ENCODE assay signal across 17 cellular contexts in the genomic region with DNA sequence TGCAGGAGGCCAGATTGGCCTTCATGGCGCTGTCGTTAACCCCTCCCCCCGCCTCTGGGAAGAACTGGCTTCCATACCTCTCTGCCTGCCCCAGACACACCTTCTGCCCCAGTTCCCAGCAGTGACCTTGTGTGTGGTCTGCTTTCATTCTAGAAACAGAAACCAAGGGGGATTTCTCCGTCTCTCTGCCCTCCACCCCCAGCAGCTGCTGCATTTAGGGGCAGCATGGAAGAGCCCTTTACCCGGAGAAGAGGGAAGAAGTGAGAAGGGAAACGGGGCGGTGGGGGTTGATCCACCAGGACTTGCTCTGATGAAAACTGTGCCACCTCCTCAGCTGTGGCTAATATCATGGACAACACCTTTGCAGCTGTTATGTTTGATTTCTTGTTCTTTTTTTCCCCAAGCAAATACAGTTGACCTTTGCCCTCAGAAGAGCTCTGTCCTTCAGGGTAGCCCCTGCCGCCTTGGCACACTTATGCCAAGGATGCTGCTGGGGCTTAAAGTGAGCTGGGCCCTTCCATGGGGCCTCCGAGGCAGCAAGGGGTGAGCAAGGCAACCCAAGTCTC. TPM values are rescaled to one million over a fixed set of nuclear protein-coding genes. Genes with fewer than 3 reads are reported as not detected.
DNase-seq lines count a peak whose midpoint lies in the region; ATAC-seq, FAIRE-seq and TF ChIP-seq lines count a peak whose summit lies in the region.
"Had no signal": no experiment of that assay in that cellular context is flagged by ENCODE, and none has a peak within 500 bp of the region (broad histone marks: within the 10 kb centered on the region; RNA-seq: fewer than 3 reads in every experiment).

No MANE protein-coding gene starts in this region.

- H3K9ac ChIP-seq in K562 (ENCODE audit: insufficient read depth in 1 of 2, low read depth in 2 of 2, low read length in 2 of 2) (no peak overlapping the region), MM.1S (ENCODE audit: low read length) (no peak overlapping the region)

- H2AFZ ChIP-seq in K562 (ENCODE audit: low read depth, low read length), result no peak overlapping the region
- H2AFZ ChIP-seq in osteoblast (ENCODE audit: low read length), result no peak overlapping the region
- no peak overlapping the region for H2AFZ ChIP-seq in MM.1S (ENCODE audit: low read length)

- H3K79me2 ChIP-seq in K562 (ENCODE audit: control insufficient read depth, insufficient read depth, low read length), result no peaks in the 10 kb centered on the region
- no peaks in the 10 kb centered on the region for H3K79me2 ChIP-seq in osteoblast (ENCODE audit: insufficient read depth, low read length)
- no peaks in the 10 kb centered on the region for H3K79me2 ChIP-seq in MM.1S (ENCODE audit: low read length)

- no peaks in the 10 kb centered on the region for H3K9me2 ChIP-seq in MM.1S (replicated peaks; ENCODE audit: insufficient read depth, low read length)

- no peaks in the 10 kb centered on the region for H3F3A ChIP-seq in MM.1S (ENCODE audit: insufficient read depth, low read length)

- H3K4me3 ChIP-seq in left ventricle myocardium inferior, result no peak overlapping the region
- no peak overlapping the region for H3K4me3 ChIP-seq in right atrium auricular region
- no peak overlapping the region for H3K4me3 ChIP-seq in K562
- H3K4me3 ChIP-seq in osteoblast (ENCODE audit: insufficient read depth, low read length), result no peak overlapping the region
- no peak overlapping the region for H3K4me3 ChIP-seq in MM.1S (ENCODE audit: low read length)
- no peak overlapping the region for H3K4me3 ChIP-seq in thyroid gland (replicated peaks in 1 of 3)
- H3K4me3 ChIP-seq: SJSA1 had no signal

- H3K27me3 ChIP-seq in left ventricle myocardium inferior (ENCODE audit: low read depth) (peaks cover 21% of the 10 kb centered on the region), right atrium auricular region (no peaks in the 10 kb centered on the region), K562 (ENCODE audit: control insufficient read depth in 2 of 2, insufficient read depth in 2 of 2, low read length in 2 of 2) (peaks cover 20 to 62% of the 10 kb centered on the region in 2 experiments), osteoblast (ENCODE audit: insufficient read depth, low read length) (no peaks in the 10 kb centered on the region), MM.1S (replicated peaks; ENCODE audit: insufficient read depth, low read length) (no peaks in the 10 kb centered on the region), thyroid gland (no peaks in the 10 kb centered on the region)

- H3K4me2 ChIP-seq in K562 (ENCODE audit: insufficient read depth, low read length), result no peak overlapping the region
- H3K4me2 ChIP-seq in osteoblast (ENCODE audit: insufficient read depth, low read length), result no peak overlapping the region
- H3K4me2 ChIP-seq in MM.1S (ENCODE audit: low read depth, low read length), result no peak overlapping the region

- peaks cover 56% of the 10 kb centered on the region for H3K4me1 ChIP-seq in left ventricle myocardium inferior
- H3K4me1 ChIP-seq in right atrium auricular region, result no peaks in the 10 kb centered on the region
- no peaks in the 10 kb centered on the region; a peak in 1 of 5 replicates for H3K4me1 ChIP-seq in K562 (replicated peaks in 1 of 2; ENCODE audit: control insufficient read depth in 2 of 2, insufficient read depth in 2 of 2, low read length in 2 of 2)
- no peaks in the 10 kb centered on the region for H3K4me1 ChIP-seq in osteoblast (ENCODE audit: insufficient read depth, low read length)
- no peaks in the 10 kb centered on the region for H3K4me1 ChIP-seq in MM.1S (ENCODE audit: low read length)
- peaks cover 0 to 13% of the 10 kb centered on the region in 2 donors for H3K4me1 ChIP-seq in thyroid gland
- H3K4me1 ChIP-seq: SJSA1 had no signal

- H4K20me1 ChIP-seq in K562 (replicated peaks; ENCODE audit: control insufficient read depth, insufficient read depth, low read length) (peaks cover 23% of the 10 kb centered on the region), osteoblast (ENCODE audit: insufficient read depth, low read length) (no peaks in the 10 kb centered on the region), MM.1S (ENCODE audit: insufficient read depth, low read length) (no peaks in the 10 kb centered on the region)

- CTCF ChIA-PET in K562 (lab: Yijun Ruan, JAX; ENCODE audit: low intra/inter-chr PET ratio), result interaction anchor here (0.6 kb wide), 1 partner anchor 215 kb away, joined by 3 read pairs; no protein-coding TSS in a partner anchor

- TF ChIP-seq CTCF in left ventricle myocardium inferior (IDR thresholded peaks at IDR 0.05; ENCODE audit: borderline replicate concordance) (no peak), right atrium auricular region (IDR thresholded peaks at IDR 0.05) (no peak), K562 (IDR thresholded peaks at IDR 0.05 in 2 of 3, conservative IDR thresholded peaks at IDR 0.05 in 1 of 3; ENCODE audit: insufficient read depth in 2 of 3, low read depth in 1 of 3, low read length in 3 of 3) (no peak), osteoblast (IDR thresholded peaks at IDR 0.05; ENCODE audit: extremely low read depth, low read depth, low read length) (no peak), MM.1S (IDR thresholded peaks at IDR 0.05; ENCODE audit: low read length) (no peak), thyroid gland (IDR thresholded peaks at IDR 0.05) (no peak)

- H3K27ac ChIP-seq in left ventricle myocardium inferior (replicated peaks) (peak overlapping the region; percentile 52), right atrium auricular region (peak overlapping the region in 1 of 2 donors; percentile 16), K562 (ENCODE audit: extremely low read depth, low read depth, low read length) (no peak overlapping the region), osteoblast (ENCODE audit: low read depth, low read length) (no peak overlapping the region), MM.1S (ENCODE audit: low read length) (no peak overlapping the region), thyroid gland (no peak overlapping the region)
- H3K27ac ChIP-seq: RWPE1, SJSA1 had no signal

- POLR2A ChIA-PET in K562 (lab: Yijun Ruan, JAX), result interaction anchor here (0.5 to 0.6 kb wide), 2 partner anchors 10 to 1436 kb away, joined by 3 read pairs; no protein-coding TSS in a partner anchor

- TF ChIP-seq POLR2A in K562 (conservative IDR thresholded peaks at IDR 0.05) (no peak), thyroid gland (IDR thresholded peaks at IDR 0.05) (no peak)

- BruUV-seq in K562 (replicated peaks; lab: Mats Ljungman, UMichigan), result no TSS peak

- DNase-seq in left ventricle myocardium inferior (no peak), right atrium auricular region (ENCODE audit: low spot score) (no peak), K562 (ENCODE audit: extremely low read depth in 1 of 4, low spot score in 3 of 4) (no peak), osteoblast (ENCODE audit: insufficient read length, low spot score, missing footprints) (peak; percentile 45), COLO829 (ENCODE audit: low spot score) (no peak), MM.1S (no peak), thyroid gland (no peak)
- DNase-seq: Caco-2, DMS153, EL, KBM-7, NCI-H1436 treated with DMSO at 0.1 percent for 48 hours, NCI-H2029 treated with DMSO at 0.1 percent for 48 hours, NCI-H748 treated with DMSO at 0.1 percent for 48 hours had no signal

- WGBS in K562 (ENCODE audit: insufficient coverage, low coverage, missing lambda C conversion rate), result 4% methylated on average over 9 of the region's 9 CpGs
- WGBS in thyroid gland, 2 donors, result 71 to 84% methylated on average over 9 of the region's 9 CpGs

- TF ChIP-seq RAD21 in K562 (CRISPR knock-in tag; conservative IDR thresholded peaks at IDR 0.05 in 1 of 2, IDR thresholded peaks at IDR 0.05 in 1 of 2), result no peak

- no peaks in the 10 kb centered on the region for H3K9me3 ChIP-seq in left ventricle myocardium inferior (replicated peaks)
- H3K9me3 ChIP-seq in right atrium auricular region, result no peaks in the 10 kb centered on the region
- H3K9me3 ChIP-seq in K562 (replicated peaks; ENCODE audit: control insufficient read depth, insufficient read depth, low read depth, low read length), result no peaks in the 10 kb centered on the region
- H3K9me3 ChIP-seq in osteoblast (ENCODE audit: low read depth, low read length), result no peaks in the 10 kb centered on the region
- no peaks in the 10 kb centered on the region for H3K9me3 ChIP-seq in MM.1S (replicated peaks; ENCODE audit: insufficient read depth, low read length)
- no peaks in the 10 kb centered on the region for H3K9me3 ChIP-seq in thyroid gland
- H3K9me3 ChIP-seq: Caco-2, SJSA1 had no signal

- intact Hi-C loops in left ventricle myocardium inferior (cut with micrococcal nuclease), result no loop called here
- intact Hi-C loops in K562 (cut with micrococcal nuclease), result no loop called here
- intact Hi-C loops in thyroid gland (cut with DNase I), result no loop called here

- in situ Hi-C loops in K562 (cut with MboI), result no loop called here

- H3K9me1 ChIP-seq in K562 (ENCODE audit: control insufficient read depth, insufficient read depth, low read length), result no peaks in the 10 kb centered on the region

- no peak for FAIRE-seq in K562 (lab: Jason Lieb, UNC)

- H3K36me3 ChIP-seq in left ventricle myocardium inferior (peaks cover 4% of the 10 kb centered on the region), right atrium auricular region (no peaks in the 10 kb centered on the region), K562 (ENCODE audit: control insufficient read depth, insufficient read depth, low read length) (no peaks in the 10 kb centered on the region), osteoblast (ENCODE audit: insufficient read depth, low read length) (no peaks in the 10 kb centered on the region), MM.1S (replicated peaks; ENCODE audit: insufficient read depth, low read length) (no peaks in the 10 kb centered on the region), thyroid gland (no peaks in the 10 kb centered on the region)
- H3K36me3 ChIP-seq: SJSA1 had no signal

- ATAC-seq in K562, result 0 out of 3 replicates have a peak, but pooled peaks have one; percentile 16

- TF ChIP-seq EP300 in K562 (IDR thresholded peaks at IDR 0.05; ENCODE audit: low read length), result no peak

RNA-seq across cellular contexts. Expression of gene GLP1R, which starts 6.1 kb away (rescaled TPM):
- total RNA-seq in left ventricle myocardium inferior (7.5 TPM), right atrium auricular region (1 to 10 TPM; 1.9 to 5.8 TPM), K562 (2014; rRNA removed) (not detected in 2 replicates), K562 (2014; rRNA removed; fragmentation: Illumina TruSeq; extraction: Trizol) (not detected in 2 replicates), K562 (2015; rRNA removed; fragmentation: Illumina TruSeq; extraction: Trizol) (not detected in 2 replicates), K562 (2021) (not detected in 2 replicates), osteoblast (not detected in 2 replicates), thyroid gland (under 1 TPM; 0.13 to 0.45 (median 0.18) TPM)
- total RNA-seq in K562 (2011; cell fraction: chromatin; rRNA removed; ENCODE audit: low replicate concordance), result not detected in 2 replicates
- total RNA-seq in K562 (2011; cell fraction: nucleolus; rRNA removed), result not detected in 2 replicates
- total RNA-seq in K562 (2011; cell fraction: nucleoplasm; rRNA removed), result not detected in 2 replicates
- polyA plus RNA-seq in K562 (2011; rRNA removed) (not detected in 2 replicates), K562 (2014; fragmentation: Illumina TruSeq; extraction: Trizol) (not detected in 2 replicates), K562 (2014; fragmentation: Nextera tagmentation; extraction: Ambion mirVana) (not detected), K562 (2014; rRNA removed) (not detected in 2 replicates)
- not detected in 2 replicates for polyA plus RNA-seq in K562 (2011; cell fraction: cytosol; rRNA removed)
- polyA plus RNA-seq in K562 (2011; cell fraction: nucleus; rRNA removed), result not detected in 2 replicates
- not detected in 2 replicates for polyA plus RNA-seq in K562 (2012)
- polyA minus RNA-seq in K562 (2011; rRNA and poly(A)+ RNA removed), result not detected in 2 replicates
- polyA minus RNA-seq in K562 (2011; cell fraction: cytosol; rRNA and poly(A)+ RNA removed), result not detected in 2 replicates
- not detected in 2 replicates for polyA minus RNA-seq in K562 (2011; cell fraction: nucleus; rRNA and poly(A)+ RNA removed)
- total RNA-seq: Caco-2, NCI-H460, SJSA1 had no signal
